ENCODE assay signal across 20 cellular contexts in the genomic region with DNA sequence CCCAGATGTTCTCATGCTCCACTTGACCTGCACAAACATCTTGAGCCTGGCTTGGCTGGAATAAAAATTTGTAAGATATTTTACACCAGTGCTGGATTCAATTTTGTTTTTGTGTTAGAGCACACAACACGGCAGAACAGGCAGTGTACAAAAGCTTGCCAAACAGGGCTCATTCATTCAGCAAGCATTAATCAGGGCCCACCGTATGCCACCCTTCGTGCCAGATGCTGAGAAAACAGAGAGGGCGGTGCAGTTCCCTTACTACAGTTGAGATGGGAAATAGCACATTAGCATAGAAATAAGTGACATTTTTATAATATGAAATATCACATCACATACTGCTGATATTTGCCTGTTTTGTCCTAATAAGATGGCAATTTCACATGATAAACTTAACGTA.
DNase-seq lines count a peak whose midpoint lies in the region; ATAC-seq, FAIRE-seq and TF ChIP-seq lines count a peak whose summit lies in the region.
"Had no signal": no experiment of that assay in that cellular context is flagged by ENCODE, and none has a peak within 500 bp of the region (broad histone marks: within the 10 kb centered on the region; RNA-seq: fewer than 3 reads in every experiment).

No MANE protein-coding gene starts in this region.

- WGBS in stomach, 5 donors: 59 to 66% (median 63%) methylated on average over 5 of the region's 5 CpGs

- peaks cover 8 to 81% (median 26%) of the 10 kb centered on the region in 4 donors for H3K36me3 ChIP-seq in stomach
- H3K36me3 ChIP-seq: pancreas had no signal

- TF ChIP-seq EP300 in stomach (IDR thresholded peaks at IDR 0.05): no peak

- H3K9me3 ChIP-seq in stomach: no peaks in the 10 kb centered on the region
- H3K9me3 ChIP-seq: BLaER1 treated with 17β-estradiol and CSF1 and Interleukin-3, amounts not matched to agents 10 nM and 100 nM; pancreas; transverse colon had no signal

- DNase-seq in NCI-H1092 treated with DMSO at 0.1 percent for 48 hours (lab: John Stamatoyannopoulos, UW) (peak; percentile 64), NCI-H1092 (lab: John Stamatoyannopoulos, UW) (no peak), NCI-H524 treated with DMSO at 0.1 percent for 48 hours (lab: John Stamatoyannopoulos, UW) (peak; percentile 42), dorsolateral prefrontal cortex (peak in 6 of 10 donors; percentile 57 to 73 (median 64)), stomach (no peak), GM12892 (ENCODE audit: insufficient read length) (no peak), HuH-7.5 (ENCODE audit: low spot score) (no peak)
- DNase-seq: activated B cell treated with CpG ODN at 0.5 μM for 24 hours; activated CD8-positive, alpha-beta memory T cell treated with anti-CD3 and anti-CD28 coated beads for 24 hours; activated gamma-delta T cell; aorta; NCI-H1048; NCI-H226; pancreas; small intestine; transverse colon had no signal

- H3K27me3 ChIP-seq in dorsolateral prefrontal cortex (no peaks in the 10 kb centered on the region), stomach (no peaks in the 10 kb centered on the region)
- H3K27me3 ChIP-seq: BLaER1 treated with 17β-estradiol and CSF1 and Interleukin-3, amounts not matched to agents 10 nM and 100 nM; pancreas; transverse colon had no signal

- H3K27ac ChIP-seq in dorsolateral prefrontal cortex (peak overlapping the region in 49 of 59 donors; percentile 1 to 88 (median 63)), stomach (peak overlapping the region in 3 of 5 donors; percentile 38 to 84 (median 78))
- H3K27ac ChIP-seq: 22Rv1; BLaER1 treated with 17β-estradiol and CSF1 and Interleukin-3, amounts not matched to agents 10 nM and 100 nM had no signal

- no peak for TF ChIP-seq CTCF in dorsolateral prefrontal cortex (IDR thresholded peaks at IDR 0.05 in 54 of 56, conservative IDR thresholded peaks at IDR 0.05 in 2 of 56; ENCODE audit: low read depth in 1 of 56, partially characterized antibody in 56 of 56)
- TF ChIP-seq CTCF in stomach (IDR thresholded peaks at IDR 0.05): no peak

- FAIRE-seq in GM12892 (lab: Jason Lieb, UNC): no peak
- FAIRE-seq: H54, pancreas, small intestine had no signal

- ATAC-seq in HG03342 (IDR thresholded peaks at IDR 0.05; ENCODE audit: unreplicated experiment): no peak

- intact Hi-C loops in dorsolateral prefrontal cortex (cut with DNase I) (loop anchor here (5.0 to 10.0 kb wide), 2 partner anchors 192 to 309 kb away; no protein-coding TSS in a partner anchor), stomach (cut with DNase I; ENCODE audit: low total_unique reads) (no loop called here)

- peaks cover 67 to 100% (median 89%) of the 10 kb centered on the region in 4 donors for H3K4me1 ChIP-seq in stomach

- H3K4me3 ChIP-seq in dorsolateral prefrontal cortex: no peak overlapping the region
- H3K4me3 ChIP-seq in stomach: no peak overlapping the region
- H3K4me3 ChIP-seq: BLaER1 treated with 17β-estradiol and CSF1 and Interleukin-3, amounts not matched to agents 10 nM and 100 nM; transverse colon had no signal

- TF ChIP-seq POLR2A in stomach (IDR thresholded peaks at IDR 0.05) (no peak), GM12892 (IDR thresholded peaks at IDR 0.05; ENCODE audit: low read depth, low read length) (no peak)

Comparison
In these comparisons a context has a peak if more than half of its experiments do, and no peak if none do; other contexts are left out.
1. DNase-seq: peak in NCI-H1092 treated with DMSO at 0.1 percent for 48 hours (single experiment), NCI-H524 treated with DMSO at 0.1 percent for 48 hours (single experiment) and dorsolateral prefrontal cortex (6 of 10); none in NCI-H1092 (single experiment), stomach (single experiment), GM12892 (single experiment) and HuH-7.5 (single experiment).